In genomic region chr14:52399886-52400599, GRCh38 we compare ENCODE assay signal across 10 cellular contexts.
DNase-seq lines count a peak whose midpoint lies in the region; ATAC-seq lines count a peak whose summit lies in the region.
"Had no signal": no experiment of that assay in that cellular context is flagged by ENCODE, and none has a peak within 500 bp of the region (broad histone marks: within the 10 kb centered on the region; RNA-seq: fewer than 3 reads in every experiment).

No MANE protein-coding gene starts in this region.

- H3K27ac Mint-ChIP-seq in activated naive CD8-positive, alpha-beta T cell treated with anti-CD3 and anti-CD28 coated beads, Interleukin-2, amount 10 ng/mL, durations not matched to agents 7 days and 5 days = peak overlapping the region; percentile 79
- H3K27ac Mint-ChIP-seq in activated naive CD8-positive, alpha-beta T cell treated with anti-CD3 and anti-CD28 coated beads for 36 hours = no peak overlapping the region

- peak overlapping the region; percentile 37 for H3K4me3 Mint-ChIP-seq in activated naive CD8-positive, alpha-beta T cell treated with anti-CD3 and anti-CD28 coated beads, Interleukin-2, amount 10 ng/mL, durations not matched to agents 7 days and 5 days
- H3K4me3 Mint-ChIP-seq in activated naive CD8-positive, alpha-beta T cell treated with anti-CD3 and anti-CD28 coated beads for 36 hours = no peak overlapping the region

- H3K9me3 Mint-ChIP-seq in activated naive CD8-positive, alpha-beta T cell treated with anti-CD3 and anti-CD28 coated beads, Interleukin-2, amount 10 ng/mL, durations not matched to agents 7 days and 5 days = peaks cover 28% of the 10 kb centered on the region
- peaks cover 4% of the 10 kb centered on the region for H3K9me3 Mint-ChIP-seq in activated naive CD8-positive, alpha-beta T cell treated with anti-CD3 and anti-CD28 coated beads for 36 hours

- peaks cover 41% of the 10 kb centered on the region for H3K36me3 Mint-ChIP-seq in activated naive CD8-positive, alpha-beta T cell treated with anti-CD3 and anti-CD28 coated beads, Interleukin-2, amount 10 ng/mL, durations not matched to agents 7 days and 5 days
- peaks cover 6% of the 10 kb centered on the region for H3K36me3 Mint-ChIP-seq in activated naive CD8-positive, alpha-beta T cell treated with anti-CD3 and anti-CD28 coated beads for 36 hours

- POLR2A ChIA-PET in activated naive CD8-positive, alpha-beta T cell treated with anti-CD3 and anti-CD28 coated beads, Interleukin-2, amount 10 ng/mL, durations not matched to agents 7 days and 5 days (lab: Charles Lee) = interaction anchor here (1.5 to 9.1 kb wide), 6 partner anchors 10 to 83 kb away, joined by 4 to 129 read pairs (median 10); partner anchors contain the start of gene PTGER2

- peak; percentile 20 for ATAC-seq in activated naive CD8-positive, alpha-beta T cell treated with anti-CD3 and anti-CD28 coated beads, Interleukin-2, amount 10 ng/mL, durations not matched to agents 7 days and 5 days (ENCODE audit: low read depth)
- ATAC-seq in HG03045 (IDR thresholded peaks at IDR 0.05; ENCODE audit: unreplicated experiment) = no peak
- ATAC-seq in activated CD4-positive, CD25-positive, alpha-beta regulatory T cell treated with anti-CD3 and anti-CD28 coated beads, Interleukin-2, amount 50 U/mL, for 24 hours = no peak
- no peak for ATAC-seq in GM19455 (IDR thresholded peaks at IDR 0.05; ENCODE audit: unreplicated experiment)

- no peaks in the 10 kb centered on the region for H3K36me3 ChIP-seq in stomach smooth muscle (ENCODE audit: control insufficient read depth in 2 of 2, insufficient read depth in 2 of 2, low read length in 2 of 2)

- DNase-seq in activated naive CD8-positive, alpha-beta T cell treated with anti-CD3 and anti-CD28 coated beads, Interleukin-2, amount 10 ng/mL, durations not matched to agents 7 days and 5 days = no peak
- no peak for DNase-seq in activated naive CD8-positive, alpha-beta T cell treated with anti-CD3 and anti-CD28 coated beads for 36 hours
- DNase-seq in NOMO-1 (lab: John Stamatoyannopoulos, UW; ENCODE audit: unreplicated experiment in 2 of 2) (peak; percentile 26 to 60), fibroblast of gingiva (ENCODE audit: low read depth) (peak; percentile 79)
- DNase-seq: activated CD8-positive, alpha-beta memory T cell treated with anti-CD3 and anti-CD28 coated beads, Interleukin-2, amount 50 U/mL, for 4 hours; NCI-H82 had no signal

- H3K4me1 Mint-ChIP-seq in activated naive CD8-positive, alpha-beta T cell treated with anti-CD3 and anti-CD28 coated beads, Interleukin-2, amount 10 ng/mL, durations not matched to agents 7 days and 5 days = peaks cover 65% of the 10 kb centered on the region
- peaks cover 44% of the 10 kb centered on the region for H3K4me1 Mint-ChIP-seq in activated naive CD8-positive, alpha-beta T cell treated with anti-CD3 and anti-CD28 coated beads for 36 hours

- peak overlapping the region in 1 of 2 donors; percentile 39 for H3K4me3 ChIP-seq in stomach smooth muscle (ENCODE audit: low read length in 2 of 2)

- H3K27me3 Mint-ChIP-seq in activated naive CD8-positive, alpha-beta T cell treated with anti-CD3 and anti-CD28 coated beads, Interleukin-2, amount 10 ng/mL, durations not matched to agents 7 days and 5 days = no peaks in the 10 kb centered on the region
- peaks cover 9% of the 10 kb centered on the region for H3K27me3 Mint-ChIP-seq in activated naive CD8-positive, alpha-beta T cell treated with anti-CD3 and anti-CD28 coated beads for 36 hours

- no peaks in the 10 kb centered on the region for H3K27me3 ChIP-seq in stomach smooth muscle (ENCODE audit: control insufficient read depth in 1 of 2, insufficient read depth in 2 of 2, low read length in 2 of 2)

- no peaks in the 10 kb centered on the region for H3K9me3 ChIP-seq in stomach smooth muscle (ENCODE audit: control insufficient read depth in 2 of 2, low read length in 2 of 2)

- H3K9ac ChIP-seq in stomach smooth muscle (ENCODE audit: low read length in 2 of 2) = peak overlapping the region in 1 of 2 donors; percentile 22

- H3K4me1 ChIP-seq in stomach smooth muscle (ENCODE audit: control insufficient read depth, insufficient read depth, low read length) = no peaks in the 10 kb centered on the region

- H3K27ac ChIP-seq in stomach smooth muscle (ENCODE audit: low read length) = peak overlapping the region; percentile 25

Comparison
In these comparisons a context has a peak if more than half of its experiments do, and no peak if none do; other contexts are left out.
1. DNase-seq: peak in NOMO-1 (2 of 2) and fibroblast of gingiva (single experiment); none in activated naive CD8-positive, alpha-beta T cell treated with anti-CD3 and anti-CD28 coated beads, Interleukin-2, amount 10 ng/mL, durations not matched to agents 7 days and 5 days (single experiment) and activated naive CD8-positive, alpha-beta T cell treated with anti-CD3 and anti-CD28 coated beads for 36 hours (single experiment).